ENCODE assay signal across 20 cellular contexts in the genomic region with DNA sequence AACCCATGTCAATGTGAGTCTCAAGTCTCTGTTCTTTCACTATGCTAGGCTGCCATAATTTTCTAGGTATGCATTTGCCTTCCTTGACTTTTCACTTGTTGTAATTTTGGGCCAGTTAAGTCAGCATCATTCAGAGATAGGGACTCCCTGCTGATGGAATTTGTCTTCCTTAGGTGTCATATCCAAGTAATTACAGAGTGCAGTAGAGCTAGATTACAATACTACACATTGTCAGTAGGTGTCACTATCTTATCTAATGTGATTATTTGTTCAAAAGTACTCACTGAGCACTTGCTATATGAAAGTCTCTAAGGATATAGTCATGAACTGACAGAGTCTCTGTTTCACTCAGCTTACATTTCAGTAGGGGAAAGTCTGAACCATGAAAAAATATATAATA. TPM values are rescaled to one million over a fixed set of nuclear protein-coding genes. Genes with fewer than 3 reads are reported as not detected.
DNase-seq lines count a peak whose midpoint lies in the region; ATAC-seq, FAIRE-seq and TF ChIP-seq lines count a peak whose summit lies in the region.
"Had no signal": no experiment of that assay in that cellular context is flagged by ENCODE, and none has a peak within 500 bp of the region (broad histone marks: within the 10 kb centered on the region; RNA-seq: fewer than 3 reads in every experiment).

No MANE protein-coding gene starts in this region.

- no peak for ATAC-seq in Panc1
- no peak for ATAC-seq in foreskin keratinocyte
- no peak for ATAC-seq in CD8-positive, alpha-beta T cell
- ATAC-seq in GM18873 (IDR thresholded peaks at IDR 0.05; ENCODE audit: low FRiP score, unreplicated experiment), result no peak
- ATAC-seq: right cardiac atrium, T-helper 17 cell had no signal

- in situ Hi-C loops in ACHN (cut with HindIII; ENCODE audit: low pct_ligation_motif_present, low pct_unique_long_range_greater_than_20kb, low sequenced_read_pairs) (no loop called here), Panc1 (cut with HindIII; ENCODE audit: low pct_unique_long_range_greater_than_20kb, low sequenced_read_pairs) (no loop called here)

- intact Hi-C loops in Panc1 (cut with micrococcal nuclease; ENCODE audit: unreplicated experiment) (loop anchor here (10.0 kb wide), 1 partner anchor 122 kb away; no protein-coding TSS in a partner anchor), left ventricle myocardium inferior (cut with micrococcal nuclease) (no loop called here)
- intact Hi-C loops in CD8-positive, alpha-beta T cell (cut with DNase I, micrococcal nuclease), result no loop called here

- FAIRE-seq in GM19239 (lab: Jason Lieb, UNC), result peak; percentile 37

- POLR2A ChIA-PET in Panc1 (lab: Charles Lee), result no interaction called here
- POLR2A ChIA-PET in CD8-positive, alpha-beta T cell (lab: Charles Lee), result no interaction called here

- H3K9me3 Mint-ChIP-seq in CD8-positive, alpha-beta T cell, result peaks cover 8% of the 10 kb centered on the region

- H3K36me3 Mint-ChIP-seq in CD8-positive, alpha-beta T cell, result no peaks in the 10 kb centered on the region
- H3K36me3 Mint-ChIP-seq: IgD-negative memory B cell had no signal

- H3K36me3 ChIP-seq in Panc1 (ENCODE audit: control insufficient read depth, insufficient read depth, low read length) (no peaks in the 10 kb centered on the region), left ventricle myocardium inferior (no peaks in the 10 kb centered on the region)
- no peaks in the 10 kb centered on the region for H3K36me3 ChIP-seq in CD8-positive, alpha-beta T cell (ENCODE audit: insufficient read depth, low read length)
- H3K36me3 ChIP-seq: Peyer's patch, tibial nerve had no signal

- no peak overlapping the region for H3K27ac Mint-ChIP-seq in CD8-positive, alpha-beta T cell
- H3K27ac Mint-ChIP-seq: IgD-negative memory B cell, memory B cell, T-helper 17 cell had no signal

- H3K4me1 Mint-ChIP-seq in CD8-positive, alpha-beta T cell (ENCODE audit: low read depth), result no peaks in the 10 kb centered on the region
- H3K4me1 Mint-ChIP-seq: IgD-negative memory B cell, T-helper 17 cell had no signal

- BruUV-seq in Panc1 (replicated peaks; lab: Mats Ljungman, UMichigan), result no TSS peak

- no peaks in the 10 kb centered on the region for H3K4me1 ChIP-seq in Panc1 (ENCODE audit: control insufficient read depth, insufficient read depth, low read length)
- H3K4me1 ChIP-seq in foreskin keratinocyte, result no peaks in the 10 kb centered on the region
- no peaks in the 10 kb centered on the region for H3K4me1 ChIP-seq in left ventricle myocardium inferior
- no peaks in the 10 kb centered on the region for H3K4me1 ChIP-seq in CD8-positive, alpha-beta T cell (ENCODE audit: insufficient read depth, low read length)
- H3K4me1 ChIP-seq: Peyer's patch, tibial nerve had no signal

- H3K27me3 Mint-ChIP-seq in CD8-positive, alpha-beta T cell (ENCODE audit: low read depth), result peaks cover 21% of the 10 kb centered on the region
- H3K27me3 Mint-ChIP-seq: T-helper 17 cell had no signal

- CTCF ChIA-PET in Panc1 (lab: Charles Lee), result interaction anchor here (0.6 kb wide), 1 partner anchor 70 kb away, joined by 3 read pairs; no protein-coding TSS in a partner anchor
- CTCF ChIA-PET in CD8-positive, alpha-beta T cell (lab: Charles Lee), result no interaction called here

- no peak overlapping the region for H3K27ac ChIP-seq in Panc1 (ENCODE audit: low read length)
- H3K27ac ChIP-seq in foreskin keratinocyte, result no peak overlapping the region
- H3K27ac ChIP-seq in left ventricle myocardium inferior (replicated peaks), result no peak overlapping the region
- H3K27ac ChIP-seq in CD8-positive, alpha-beta T cell (ENCODE audit: low read depth, low read length), result no peak overlapping the region
- H3K27ac ChIP-seq: Peyer's patch, tibial nerve had no signal

- H3K4me3 ChIP-seq in Panc1 (ENCODE audit: low read depth in 2 of 2, low read length in 2 of 2) (no peak overlapping the region), left ventricle myocardium inferior (no peak overlapping the region)
- no peak overlapping the region for H3K4me3 ChIP-seq in CD8-positive, alpha-beta T cell (ENCODE audit: low read depth, low read length)
- H3K4me3 ChIP-seq: Peyer's patch, tibial nerve had no signal

- H3K4me3 Mint-ChIP-seq in CD8-positive, alpha-beta T cell, result no peak overlapping the region
- H3K4me3 Mint-ChIP-seq: IgD-negative memory B cell, memory B cell, T-helper 17 cell had no signal

- H3K9me3 ChIP-seq in Panc1 (ENCODE audit: control insufficient read depth, insufficient read depth, low read depth, low read length), result no peaks in the 10 kb centered on the region
- peaks cover 23% of the 10 kb centered on the region for H3K9me3 ChIP-seq in left ventricle myocardium inferior (replicated peaks)
- H3K9me3 ChIP-seq in CD8-positive, alpha-beta T cell (ENCODE audit: low read length), result no peaks in the 10 kb centered on the region
- H3K9me3 ChIP-seq: Peyer's patch had no signal

- peak; percentile 30; the same call in 1 of the 2 replicates for TF ChIP-seq CTCF in Panc1 (IDR thresholded peaks at IDR 0.05)
- TF ChIP-seq CTCF in foreskin keratinocyte (conservative IDR thresholded peaks at IDR 0.05), result peak; percentile 68
- TF ChIP-seq CTCF in left ventricle myocardium inferior (IDR thresholded peaks at IDR 0.05; ENCODE audit: borderline replicate concordance), result no peak
- TF ChIP-seq CTCF in CD8-positive, alpha-beta T cell (IDR thresholded peaks at IDR 0.05), result no peak

- no peaks in the 10 kb centered on the region for H3K27me3 ChIP-seq in Panc1 (ENCODE audit: control insufficient read depth, insufficient read depth, low read length)
- peaks cover 8% of the 10 kb centered on the region for H3K27me3 ChIP-seq in foreskin keratinocyte
- peaks cover 41% of the 10 kb centered on the region for H3K27me3 ChIP-seq in left ventricle myocardium inferior (ENCODE audit: low read depth)
- no peaks in the 10 kb centered on the region for H3K27me3 ChIP-seq in CD8-positive, alpha-beta T cell (ENCODE audit: insufficient read depth, low read length)
- H3K27me3 ChIP-seq: Peyer's patch, tibial nerve had no signal

- DNase-seq in ACHN, result peak; percentile 11
- DNase-seq in GM19239 (ENCODE audit: insufficient read length, low spot score), result no peak
- DNase-seq in Panc1 (ENCODE audit: low read depth, low spot score), result peak; percentile 4
- DNase-seq in foreskin keratinocyte, result peak in 1 of 2 donors; percentile 44
- no peak for DNase-seq in NCI-H510A treated with DMSO at 0.1 percent for 48 hours (lab: John Stamatoyannopoulos, UW)
- no peak for DNase-seq in left ventricle myocardium inferior
- no peak for DNase-seq in CD8-positive, alpha-beta T cell
- DNase-seq: activated CD8-positive, alpha-beta memory T cell treated with anti-CD3 and anti-CD28 coated beads, Interleukin-2, amount 50 U/mL, for 48 hours; activated naive CD4-positive, alpha-beta T cell; H7; NCI-H1436; NCI-H446 treated with DMSO at 0.1 percent for 48 hours; Peyer's patch; right cardiac atrium; stimulated activated CD4-positive, alpha-beta T cell treated with anti-CD3 and anti-CD28 coated beads, Interleukin-1b, Interleukin-23, amount 100 ng/mL, for 48 hours; T-helper 17 cell had no signal

RNA-seq across cellular contexts. Expression of a gene that starts 25.0 kb away (rescaled TPM):
- total RNA-seq in Panc1 (2021; ENCODE audit: unreplicated experiment) (not detected), foreskin keratinocyte (not detected in 2 replicates), left ventricle myocardium inferior (0.14 TPM)
- not detected for polyA plus RNA-seq in Panc1 (2012; ENCODE audit: insufficient read length)
- polyA plus RNA-seq in foreskin keratinocyte, result not detected in 2 replicates
- total RNA-seq in CD8-positive, alpha-beta T cell, result not detected
- total RNA-seq: Peyer's patch had no signal
- polyA plus RNA-seq: IgD-negative memory B cell had no signal

Comparison
In these comparisons a context has a peak if more than half of its experiments do, and no peak if none do; other contexts are left out.
1. DNase-seq: peak in ACHN (single experiment) and Panc1 (single experiment); none in GM19239 (single experiment), NCI-H510A treated with DMSO at 0.1 percent for 48 hours (single experiment), left ventricle myocardium inferior (single experiment) and CD8-positive, alpha-beta T cell (0 of 7).
2. CTCF ChIP-seq: peak in Panc1 (single experiment) and foreskin keratinocyte (single experiment); none in left ventricle myocardium inferior (single experiment) and CD8-positive, alpha-beta T cell (single experiment).